ENCODE assay signal across 8 cellular contexts in genomic region chr9:37187713-37188439, GRCh38.
DNase-seq lines count a peak whose midpoint lies in the region; ATAC-seq and TF ChIP-seq lines count a peak whose summit lies in the region.

No MANE protein-coding gene starts in this region.

- DNase-seq in activated T-helper 2 cell treated with anti-CD3 and anti-CD28 coated beads, Interferon-gamma antibody, Interleukin-2, Interleukin-4, amounts not matched to agents 10 μg/mL and 5 μg/mL and 100 μg/mL, durations not matched to agents 14 hours and 24 hours and 36 hours (ENCODE audit: low spot score), result no peak
- DNase-seq in WERI-Rb-1 (no peak), AG08396 (ENCODE audit: low spot score) (no peak), nephron progenitor cell (no peak), amniotic stem cell (lab: John Stamatoyannopoulos, UW) (no peak)

- peaks cover 69% of the 10 kb centered on the region for H3K36me3 Mint-ChIP-seq in activated T-helper 2 cell treated with anti-CD3 and anti-CD28 coated beads, Interferon-gamma antibody, Interleukin-2, Interleukin-4, amounts not matched to agents 10 μg/mL and 5 μg/mL and 100 μg/mL, durations not matched to agents 14 hours and 24 hours and 36 hours (ENCODE audit: low read depth)
- peaks cover 37% of the 10 kb centered on the region for H3K36me3 Mint-ChIP-seq in nephron progenitor cell (ENCODE audit: low read depth)

- H3K4me3 Mint-ChIP-seq in activated T-helper 2 cell treated with anti-CD3 and anti-CD28 coated beads, Interferon-gamma antibody, Interleukin-2, Interleukin-4, amounts not matched to agents 10 μg/mL and 5 μg/mL and 100 μg/mL, durations not matched to agents 14 hours and 24 hours and 36 hours (ENCODE audit: low read depth), result peak overlapping the region; percentile 15
- H3K4me3 Mint-ChIP-seq in nephron progenitor cell, result no peak overlapping the region

- H3K4me1 Mint-ChIP-seq in activated T-helper 2 cell treated with anti-CD3 and anti-CD28 coated beads, Interferon-gamma antibody, Interleukin-2, Interleukin-4, amounts not matched to agents 10 μg/mL and 5 μg/mL and 100 μg/mL, durations not matched to agents 14 hours and 24 hours and 36 hours (ENCODE audit: low read depth), result peaks cover 29% of the 10 kb centered on the region
- H3K4me1 Mint-ChIP-seq in nephron progenitor cell, result no peaks in the 10 kb centered on the region

- peaks cover 77% of the 10 kb centered on the region for H3K79me2 ChIP-seq in DOHH2 (ENCODE audit: control insufficient read depth, low read length)

- H3K9me2 ChIP-seq in DOHH2 (replicated peaks; ENCODE audit: control insufficient read depth, low read length), result no peaks in the 10 kb centered on the region

- no peaks in the 10 kb centered on the region for H3K27me3 ChIP-seq in DOHH2 (ENCODE audit: control insufficient read depth, low read length)
- H3K27me3 ChIP-seq in WERI-Rb-1 (ENCODE audit: insufficient read depth, low read depth, severe bottlenecking), result no peaks in the 10 kb centered on the region

- peak; percentile 85 for ATAC-seq in GM19395 (IDR thresholded peaks at IDR 0.05; ENCODE audit: unreplicated experiment)
- ATAC-seq in HG03196 (IDR thresholded peaks at IDR 0.05; ENCODE audit: unreplicated experiment), result peak; percentile 60

- no peaks in the 10 kb centered on the region for H3K27me3 Mint-ChIP-seq in activated T-helper 2 cell treated with anti-CD3 and anti-CD28 coated beads, Interferon-gamma antibody, Interleukin-2, Interleukin-4, amounts not matched to agents 10 μg/mL and 5 μg/mL and 100 μg/mL, durations not matched to agents 14 hours and 24 hours and 36 hours (ENCODE audit: low read depth)
- H3K27me3 Mint-ChIP-seq in nephron progenitor cell (ENCODE audit: low read depth, poor library complexity), result no peaks in the 10 kb centered on the region

- H3K4me1 ChIP-seq in DOHH2 (ENCODE audit: control insufficient read depth, low read length), result peaks cover 83% of the 10 kb centered on the region

- H3K27ac Mint-ChIP-seq in activated T-helper 2 cell treated with anti-CD3 and anti-CD28 coated beads, Interferon-gamma antibody, Interleukin-2, Interleukin-4, amounts not matched to agents 10 μg/mL and 5 μg/mL and 100 μg/mL, durations not matched to agents 14 hours and 24 hours and 36 hours, result peak overlapping the region; percentile 91
- H3K27ac Mint-ChIP-seq in nephron progenitor cell, result no peak overlapping the region

- H3K27ac ChIP-seq in DOHH2 (ENCODE audit: low read depth, low read length) (peak overlapping the region; percentile 94), WERI-Rb-1 (no peak overlapping the region)

- H4K20me1 ChIP-seq in DOHH2 (ENCODE audit: control insufficient read depth, insufficient read depth, low read depth, low read length), result no peaks in the 10 kb centered on the region

- intact Hi-C loops in activated T-helper 2 cell treated with anti-CD3 and anti-CD28 coated beads, Interferon-gamma antibody, Interleukin-2, Interleukin-4, amounts not matched to agents 10 μg/mL and 5 μg/mL and 100 μg/mL, durations not matched to agents 14 hours and 24 hours and 36 hours (cut with micrococcal nuclease), result loop anchor here (1.0 to 5.0 kb wide), 2 partner anchors 12 to 41 kb away; no protein-coding TSS in a partner anchor

- H3K36me3 ChIP-seq in DOHH2 (ENCODE audit: control insufficient read depth, low read length), result peaks cover 70% of the 10 kb centered on the region
- peaks cover 8% of the 10 kb centered on the region; the same call in 1 of the 2 replicates for H3K36me3 ChIP-seq in WERI-Rb-1

- peak overlapping the region; percentile 77 for H3K4me2 ChIP-seq in DOHH2 (ENCODE audit: low read length)

- peak overlapping the region; percentile 70 for H3K4me3 ChIP-seq in DOHH2 (ENCODE audit: low read length)
- H3K4me3 ChIP-seq in WERI-Rb-1 (ENCODE audit: low read depth, low read length), result no peak overlapping the region

- peaks cover 7% of the 10 kb centered on the region; the same call in 1 of the 2 replicates for H3K9me3 ChIP-seq in DOHH2 (ENCODE audit: control insufficient read depth, insufficient read depth, low read length)
- no peaks in the 10 kb centered on the region for H3K9me3 ChIP-seq in WERI-Rb-1 (ENCODE audit: severe bottlenecking)

- peaks cover 37% of the 10 kb centered on the region for H3F3A ChIP-seq in DOHH2 (ENCODE audit: control insufficient read depth, insufficient read depth)

- H3K9me3 Mint-ChIP-seq in activated T-helper 2 cell treated with anti-CD3 and anti-CD28 coated beads, Interferon-gamma antibody, Interleukin-2, Interleukin-4, amounts not matched to agents 10 μg/mL and 5 μg/mL and 100 μg/mL, durations not matched to agents 14 hours and 24 hours and 36 hours, result peaks cover 13% of the 10 kb centered on the region
- H3K9me3 Mint-ChIP-seq in nephron progenitor cell, result peaks cover 8% of the 10 kb centered on the region

- TF ChIP-seq CTCF in DOHH2 (IDR thresholded peaks at IDR 0.05; ENCODE audit: low read depth, low read length, poor library complexity, severe bottlenecking), result no peak
- TF ChIP-seq CTCF in WERI-Rb-1 (IDR thresholded peaks at IDR 0.05; ENCODE audit: low read depth, low read length), result no peak
- TF ChIP-seq CTCF in nephron progenitor cell (IDR thresholded peaks at IDR 0.05), result no peak
